ENCODE assay signal across 1 cellular context in genomic region chr5:8869932-8870331, GRCh38.
TF ChIP-seq lines count a peak whose summit lies in the region.

No MANE protein-coding gene starts in this region.

TF ChIP-seq in GM23338, 12 proteins besides CTCF, POLR2A, EP300 and RAD21 (continued from another document):
- TF ChIP-seq ZNF462 (CRISPR knock-in tag; IDR thresholded peaks at IDR 0.05) (no peak), CREB1 (CRISPR knock-in tag; IDR thresholded peaks at IDR 0.05; ENCODE audit: low read depth) (no peak)
